Comparison of ENCODE assay signal across 22 cellular contexts in the genomic region with DNA sequence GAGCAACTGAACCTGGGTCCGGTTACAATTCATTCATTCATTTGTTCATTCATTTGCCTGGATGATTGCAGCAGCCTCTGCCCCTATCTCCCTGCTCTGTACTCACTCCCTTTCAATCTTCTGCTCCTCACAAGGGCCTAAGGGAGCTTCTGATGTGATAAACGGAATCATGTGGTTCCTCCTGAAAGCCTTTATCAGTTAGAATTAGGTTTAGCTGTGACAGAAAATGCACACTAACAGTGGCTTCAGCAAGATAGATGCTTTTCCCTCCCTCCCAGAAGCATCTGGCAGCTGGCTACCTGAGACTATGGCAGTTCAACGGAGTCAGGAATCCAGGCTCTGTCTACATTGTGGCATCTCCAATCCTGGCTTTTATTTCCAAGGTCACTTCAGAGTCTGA.
"Had no signal": no experiment of that assay in that cellular context is flagged by ENCODE, and none has a peak within 500 bp of the region (broad histone marks: within the 10 kb centered on the region; RNA-seq: fewer than 3 reads in every experiment).

No MANE protein-coding gene starts in this region.

- H3K4me1 ChIP-seq: ascending aorta, breast epithelium, prostate gland had no signal

- H3K36me3 ChIP-seq: ascending aorta, breast epithelium, gastroesophageal sphincter, prostate gland, stomach, upper lobe of left lung had no signal

- H3K9me3 ChIP-seq: ascending aorta, breast epithelium, gastroesophageal sphincter, prostate gland, stomach, upper lobe of left lung had no signal

- H3K4me3 ChIP-seq: ascending aorta, breast epithelium, coronary artery, gastroesophageal sphincter, prostate gland, skin epidermis, stomach, upper lobe of left lung had no signal

- DNase-seq: activated CD4-positive, alpha-beta T cell treated with anti-CD3 and anti-CD28 coated beads, Interleukin-2, amount 10 ng/mL, durations not matched to agents 7 days and 5 days; activated CD8-positive, alpha-beta memory T cell treated with anti-CD3 and anti-CD28 coated beads, Interleukin-2, amount 50 U/mL, for 4 hours; activated CD8-positive, alpha-beta T cell treated with anti-CD3 and anti-CD28 coated beads, Interleukin-2, amount 10 ng/mL, durations not matched to agents 7 days and 5 days; activated effector memory CD4-positive, alpha-beta T cell treated with Interleukin-2 at 50 U/mL for 16 hours; activated naive CD4-positive, alpha-beta T cell treated with anti-CD3 and anti-CD28 coated beads, Interleukin-2, amount 50 U/mL, for 16 hours; activated T-cell treated with anti-CD3 and anti-CD28 coated beads, Interleukin-2, amount 50 U/mL, for 48 hours; right cardiac atrium; stimulated activated CD4-positive, alpha-beta T cell treated with anti-CD3 and anti-CD28 coated beads, Interleukin-15, amount 100 ng/mL, for 24 hours; stimulated activated CD4-positive, alpha-beta T cell treated with anti-CD3 and anti-CD28 coated beads, Interleukin-2, amount 100 ng/mL, for 48 hours; stomach; T-helper 1 cell; T-helper 9 cell; upper lobe of left lung had no signal

- H3K27me3 ChIP-seq: ascending aorta, breast epithelium, gastroesophageal sphincter, upper lobe of left lung had no signal

- ATAC-seq: activated CD4-positive, CD25-positive, alpha-beta regulatory T cell treated with anti-CD3 and anti-CD28 coated beads, Interleukin-2, amount 50 U/mL, for 24 hours; activated CD8-positive, alpha-beta T cell treated with anti-CD3 and anti-CD28 coated beads, Interleukin-2, amount 10 ng/mL, durations not matched to agents 7 days and 5 days; esophagus mucosa; gastroesophageal sphincter; natural killer cell treated with Interleukin-12 subunit alpha and Interleukin-12 subunit beta and Interleukin-15 and Interleukin-18, amount 100 ng/mL, for 72 hours; right cardiac atrium had no signal

- H3K27ac ChIP-seq: ascending aorta, breast epithelium, coronary artery, gastroesophageal sphincter, prostate gland, skin epidermis, stomach had no signal
